ENCODE assay signal across 20 cellular contexts in the genomic region with DNA sequence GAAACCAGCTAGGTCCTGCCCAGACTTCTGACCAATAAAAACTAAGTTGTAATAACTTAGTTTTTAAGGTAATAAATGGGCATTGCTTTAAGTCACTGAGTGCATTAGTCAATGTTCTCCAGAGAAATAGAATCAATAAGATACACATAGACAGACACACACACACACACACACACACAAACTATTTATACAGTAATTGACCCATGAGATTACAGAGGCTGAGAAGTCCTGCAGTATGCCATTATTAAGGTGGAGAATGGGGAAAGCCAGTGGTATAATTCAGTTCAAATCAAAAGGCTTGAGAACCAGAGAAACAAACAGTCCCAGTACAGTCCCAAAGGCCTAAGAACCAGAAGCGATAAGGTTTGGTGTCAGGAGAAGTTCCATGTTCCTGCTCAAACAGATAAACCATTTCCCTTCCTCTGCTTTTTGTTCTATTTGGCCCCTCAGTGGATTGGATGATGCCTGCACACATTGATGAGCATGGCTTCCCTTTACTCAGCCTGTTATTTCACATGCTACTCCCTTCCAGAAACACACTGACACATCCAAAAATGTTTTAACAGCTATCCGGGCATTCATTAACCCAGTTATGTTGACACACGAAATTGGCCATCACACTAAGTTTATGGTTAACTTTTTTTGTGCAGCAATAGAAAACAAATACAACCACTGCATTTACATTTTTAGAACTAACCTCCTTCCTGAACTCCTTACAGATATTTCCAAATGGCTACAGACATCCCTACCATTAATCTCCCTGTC.
"Had no signal": no experiment of that assay in that cellular context is flagged by ENCODE, and none has a peak within 500 bp of the region (broad histone marks: within the 10 kb centered on the region; RNA-seq: fewer than 3 reads in every experiment).

No MANE protein-coding gene starts in this region.

- H3K36me3 ChIP-seq: cardiac muscle cell, lower lobe of right lung, neutrophil, ovary, upper lobe of right lung had no signal

- H3K27me3 ChIP-seq: cardiac muscle cell, foreskin keratinocyte, neutrophil, ovary, upper lobe of right lung had no signal

- H3K9me3 ChIP-seq: lower lobe of right lung, neutrophil, ovary, upper lobe of right lung had no signal

- H3K4me3 ChIP-seq: cardiac muscle cell, lower lobe of right lung, ovary, upper lobe of right lung had no signal

- FAIRE-seq: endometrium, keratinocyte had no signal

- DNase-seq: activated CD4-positive, alpha-beta memory T cell treated with anti-CD3 and anti-CD28 coated beads, Interleukin-2, amount 10 ng/mL, durations not matched to agents 7 days and 5 days; activated CD4-positive, alpha-beta T cell treated with anti-CD3 and anti-CD28 coated beads for 48 hours; activated effector memory CD4-positive, alpha-beta T cell treated with anti-CD3 and anti-CD28 coated beads, Interleukin-2, amount 50 U/mL, for 16 hours; activated naive CD4-positive, alpha-beta T cell treated with anti-CD3 and anti-CD28 coated beads, Interleukin-2, amount 50 U/mL, for 16 hours; activated naive CD8-positive, alpha-beta T cell treated with anti-CD3 and anti-CD28 coated beads, Interleukin-2, amount 50 U/mL, for 24 hours; effector CD4-positive, alpha-beta T cell; foreskin keratinocyte; lower lobe of right lung; natural killer cell; ovary; right cardiac atrium; stimulated activated CD4-positive, alpha-beta T cell treated with anti-CD3 and anti-CD28 coated beads, Interleukin-12 subunit alpha, Interleukin-12 subunit beta, amount 100 ng/mL, for 4 hours; stimulated activated CD4-positive, alpha-beta T cell treated with anti-CD3 and anti-CD28 coated beads, Interleukin-4, amount 100 ng/mL, for 4 hours; stimulated activated naive CD8-positive, alpha-beta T cell treated with anti-CD3 and anti-CD28 coated beads, Interleukin-15, Interleukin-2, amounts not matched to agents 100 U/mL and 50 U/mL, for 24 hours; T-helper 9 cell; upper lobe of right lung had no signal

- H3K27ac ChIP-seq: cardiac muscle cell, foreskin keratinocyte, lower lobe of right lung, neutrophil, ovary, upper lobe of right lung had no signal

- ATAC-seq: activated naive CD8-positive, alpha-beta T cell treated with anti-CD3 and anti-CD28 coated beads, Interleukin-2, amount 50 U/mL, for 24 hours; foreskin keratinocyte; lower lobe of right lung; natural killer cell; right cardiac atrium; stimulated activated naive CD8-positive, alpha-beta T cell treated with anti-CD3 and anti-CD28 coated beads, Interleukin-15, Interleukin-2, amounts not matched to agents 100 U/mL and 50 U/mL, for 24 hours; upper lobe of right lung had no signal

- H3K4me1 ChIP-seq: foreskin keratinocyte, lower lobe of right lung, upper lobe of right lung had no signal
